1 cellular context compared by ENCODE assay signal in genomic region chr12:83172441-83172840, GRCh38.
TF ChIP-seq lines count a peak whose summit lies in the region.

No MANE protein-coding gene starts in this region.

TF ChIP-seq in K562, 482 proteins besides CTCF, POLR2A, EP300 and RAD21 (continued from another document and continues in another):
- TF ChIP-seq CHD7 (IDR thresholded peaks at IDR 0.05; ENCODE audit: low read depth, low read length): no peak
- TF ChIP-seq ARID2 (IDR thresholded peaks at IDR 0.05): no peak
- no peak for TF ChIP-seq RFX1 (IDR thresholded peaks at IDR 0.05)
- TF ChIP-seq NCOA2 (IDR thresholded peaks at IDR 0.05; ENCODE audit: partially characterized antibody in 2 of 2): no peak
- no peak for TF ChIP-seq FOXK2 (conservative IDR thresholded peaks at IDR 0.05 in 1 of 2, IDR thresholded peaks at IDR 0.05 in 1 of 2; ENCODE audit: low read depth in 2 of 2)
- no peak for TF ChIP-seq STAG1 (CRISPR knock-in tag; IDR thresholded peaks at IDR 0.05; ENCODE audit: borderline replicate concordance)
- no peak for TF ChIP-seq RBM14 (IDR thresholded peaks at IDR 0.05; ENCODE audit: borderline replicate concordance, insufficient read depth, low read depth, low read length)
- TF ChIP-seq ZNF24 (IDR thresholded peaks at IDR 0.05): no peak
- TF ChIP-seq ILK (tag; IDR thresholded peaks at IDR 0.05; ENCODE audit: borderline replicate concordance, low read depth): no peak
- no peak for TF ChIP-seq MAZ (CRISPR knock-in tag; conservative IDR thresholded peaks at IDR 0.05 in 1 of 2, IDR thresholded peaks at IDR 0.05 in 1 of 2)
- peak; percentile 72 for TF ChIP-seq ZNF384 (IDR thresholded peaks at IDR 0.05; ENCODE audit: low read depth, low read length)
- peak; percentile 53 for TF ChIP-seq MEIS2 (IDR thresholded peaks at IDR 0.05; ENCODE audit: partially characterized antibody)
- no peak for TF ChIP-seq ZBTB2 (IDR thresholded peaks at IDR 0.05)
- TF ChIP-seq PYGO2 (tag; IDR thresholded peaks at IDR 0.05): no peak
- TF ChIP-seq FUS (optimal IDR thresholded peaks at IDR 0.05; ENCODE audit: low read depth, low read length): no peak
- no peak for TF ChIP-seq POLR3G (IDR thresholded peaks at IDR 0.05; ENCODE audit: extremely low read depth, insufficient read length, insufficient replicate concordance)
- no peak for TF ChIP-seq ZNF217 (CRISPR knock-in tag; IDR thresholded peaks at IDR 0.05)
- no peak for TF ChIP-seq MAFG (tag; conservative IDR thresholded peaks at IDR 0.05)
- TF ChIP-seq KLF1 (tag; IDR thresholded peaks at IDR 0.05): no peak
- TF ChIP-seq ESRRB (CRISPR knock-in tag; IDR thresholded peaks at IDR 0.05; ENCODE audit: borderline replicate concordance): no peak
- no peak for TF ChIP-seq ZBTB40 (IDR thresholded peaks at IDR 0.05)
- no peak for TF ChIP-seq ZBTB40 (CRISPR knock-in tag; IDR thresholded peaks at IDR 0.05)
- no peak for TF ChIP-seq WHSC1 (IDR thresholded peaks at IDR 0.05; ENCODE audit: low read length)
- TF ChIP-seq SMARCE1 (IDR thresholded peaks at IDR 0.05): peak; percentile 54
- TF ChIP-seq USF1 (CRISPR knock-in tag; IDR thresholded peaks at IDR 0.05): no peak
- TF ChIP-seq BCOR (IDR thresholded peaks at IDR 0.05): no peak
- no peak for TF ChIP-seq GTF3C2 (IDR thresholded peaks at IDR 0.05; ENCODE audit: borderline replicate concordance, extremely low read depth, insufficient read length)
- no peak for TF ChIP-seq TCFL5 (CRISPR knock-in tag; conservative IDR thresholded peaks at IDR 0.05)
